ENCODE assay signal across 24 cellular contexts in genomic region chr1:227391871-227392270, GRCh38.
"Had no signal": no experiment of that assay in that cellular context is flagged by ENCODE, and none has a peak within 500 bp of the region (broad histone marks: within the 10 kb centered on the region; RNA-seq: fewer than 3 reads in every experiment).

No MANE protein-coding gene starts in this region.

- H3K36me3 Mint-ChIP-seq: naive B cell; stimulated activated memory B cell treated with anti-CD40 and anti-IgM and Interleukin-4, amounts not matched to agents 10 μg/mL and 1 μg/mL and 100 μg/mL, for 72 hours had no signal

- H3K4me1 Mint-ChIP-seq: nephron progenitor cell; stimulated activated memory B cell treated with anti-CD40 and anti-IgM and Interleukin-4, amounts not matched to agents 10 μg/mL and 1 μg/mL and 100 μg/mL, for 72 hours had no signal

- H3K4me2 ChIP-seq: hepatocyte had no signal

- H3K27ac ChIP-seq: hepatocyte, psoas muscle, right lobe of liver, spleen, tibial artery, upper lobe of left lung, uterus had no signal

- H3K27ac Mint-ChIP-seq: dendritic cell treated with granulocyte-macrophage colony-stimulating factor and Interleukin-4, amounts not matched to agents 40 ng/mL and 50 ng/mL, for 4 days; effector memory CD8-positive, alpha-beta T cell; nephron progenitor cell; stimulated activated memory B cell treated with anti-CD40 and anti-IgM and Interleukin-4, amounts not matched to agents 10 μg/mL and 1 μg/mL and 100 μg/mL, for 72 hours; stimulated activated naive CD8-positive, alpha-beta T cell treated with anti-CD3 and anti-CD28 coated beads, Interleukin-15, Interleukin-2, amounts not matched to agents 100 ng/mL and 50 ng/mL, for 24 hours had no signal

- H3K9me3 Mint-ChIP-seq: dendritic cell treated with granulocyte-macrophage colony-stimulating factor and Interleukin-4, amounts not matched to agents 40 ng/mL and 50 ng/mL, for 4 days; effector memory CD8-positive, alpha-beta T cell; nephron progenitor cell; stimulated activated memory B cell treated with anti-CD40 and anti-IgM and Interleukin-4, amounts not matched to agents 10 μg/mL and 1 μg/mL and 100 μg/mL, for 72 hours; stimulated activated naive CD8-positive, alpha-beta T cell treated with anti-CD3 and anti-CD28 coated beads, Interleukin-15, Interleukin-2, amounts not matched to agents 100 ng/mL and 50 ng/mL, for 24 hours had no signal

- H3K36me3 ChIP-seq: right lobe of liver, spleen, tibial artery, upper lobe of left lung, uterus had no signal

- H3K27me3 Mint-ChIP-seq: dendritic cell treated with granulocyte-macrophage colony-stimulating factor and Interleukin-4, amounts not matched to agents 40 ng/mL and 50 ng/mL, for 4 days; stimulated activated memory B cell treated with anti-CD40 and anti-IgM and Interleukin-4, amounts not matched to agents 10 μg/mL and 1 μg/mL and 100 μg/mL, for 72 hours had no signal

- DNase-seq: effector memory CD8-positive, alpha-beta T cell; foreskin melanocyte; head of caudate nucleus; kidney; left cardiac atrium; left ventricle myocardium superior; mesenchymal stem cell; naive B cell; nephron progenitor cell; psoas muscle; retina; right lobe of liver; spleen; stimulated activated CD4-positive, alpha-beta T cell treated with anti-CD3 and anti-CD28 coated beads, Interleukin-15, amount 100 ng/mL, for 24 hours; stimulated activated CD4-positive, alpha-beta T cell treated with anti-CD3 and anti-CD28 coated beads, Interleukin-1b, Interleukin-23, amount 100 ng/mL, for 48 hours; stimulated activated CD4-positive, alpha-beta T cell treated with anti-CD3 and anti-CD28 coated beads, Interleukin-4, amount 100 ng/mL, for 24 hours; tibial artery; upper lobe of left lung; uterus had no signal

- H3K9me3 ChIP-seq: psoas muscle, right lobe of liver, spleen, tibial artery, upper lobe of left lung, uterus had no signal

- H3K4me3 ChIP-seq: hepatocyte, lung, psoas muscle, right lobe of liver, spleen, tibial artery, upper lobe of left lung, uterus had no signal

- H3K79me2 ChIP-seq: hepatocyte had no signal

- H3K27me3 ChIP-seq: hepatocyte, right lobe of liver, spleen, tibial artery, upper lobe of left lung, uterus had no signal

- H2AFZ ChIP-seq: hepatocyte had no signal

- H3K4me3 Mint-ChIP-seq: dendritic cell treated with granulocyte-macrophage colony-stimulating factor and Interleukin-4, amounts not matched to agents 40 ng/mL and 50 ng/mL, for 4 days; effector memory CD8-positive, alpha-beta T cell; naive B cell; nephron progenitor cell; stimulated activated memory B cell treated with anti-CD40 and anti-IgM and Interleukin-4, amounts not matched to agents 10 μg/mL and 1 μg/mL and 100 μg/mL, for 72 hours; stimulated activated naive CD8-positive, alpha-beta T cell treated with anti-CD3 and anti-CD28 coated beads, Interleukin-15, Interleukin-2, amounts not matched to agents 100 ng/mL and 50 ng/mL, for 24 hours had no signal

- ATAC-seq: effector memory CD8-positive, alpha-beta T cell; left cardiac atrium; left ventricle myocardium superior; psoas muscle; right lobe of liver; stimulated activated memory B cell treated with anti-CD40 and anti-IgM and Interleukin-4, amounts not matched to agents 10 μg/mL and 1 μg/mL and 100 μg/mL, for 72 hours had no signal

- H3K4me1 ChIP-seq: psoas muscle, right lobe of liver, spleen, upper lobe of left lung, uterus had no signal
